ENCODE assay signal across 26 cellular contexts in the genomic region with DNA sequence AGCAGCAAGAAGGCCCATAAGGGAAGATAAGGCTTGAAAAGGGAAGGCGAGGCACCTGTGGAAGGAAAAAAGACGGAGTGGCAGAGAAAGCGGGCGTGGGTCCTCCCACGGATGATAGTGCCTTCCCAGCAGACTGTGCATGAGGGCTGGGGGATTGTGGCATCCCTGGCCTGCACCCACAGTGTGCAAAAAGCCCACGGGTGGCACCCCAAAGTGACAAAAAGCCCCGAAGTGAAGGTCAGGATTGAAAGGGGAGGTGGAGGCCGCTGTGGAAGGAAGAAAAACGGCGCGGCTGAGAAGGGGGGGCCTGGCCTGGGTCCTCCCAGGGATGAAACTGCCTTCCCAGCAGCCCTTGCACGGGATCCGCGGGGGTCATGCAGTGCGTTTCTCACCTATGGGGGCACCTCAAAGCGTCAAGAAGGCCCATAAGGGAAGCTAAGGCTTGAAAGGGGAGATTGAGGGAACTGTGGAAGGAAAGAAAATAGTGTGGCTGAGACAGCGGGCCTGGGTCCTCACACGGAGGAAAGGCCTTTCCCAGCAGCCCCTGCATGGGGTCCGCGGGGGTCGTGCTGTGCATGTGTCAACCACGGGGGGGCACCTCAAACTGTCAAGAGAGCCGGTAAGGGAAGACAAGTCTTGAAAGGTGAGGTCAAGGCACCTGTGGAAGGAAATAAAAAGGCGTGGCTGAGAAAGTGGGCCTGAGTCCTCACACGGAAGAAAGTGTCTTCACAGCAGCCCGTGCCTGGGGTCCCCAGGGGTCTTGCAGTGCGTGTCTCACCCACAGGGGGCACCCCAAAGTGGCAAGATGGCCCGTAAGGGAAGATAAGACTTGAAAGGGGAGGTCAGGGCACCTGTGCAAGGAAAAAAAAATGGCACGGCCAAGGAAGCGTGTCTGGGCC.
DNase-seq lines count a peak whose midpoint lies in the region; ATAC-seq, FAIRE-seq and TF ChIP-seq lines count a peak whose summit lies in the region.
"Had no signal": no experiment of that assay in that cellular context is flagged by ENCODE, and none has a peak within 500 bp of the region (broad histone marks: within the 10 kb centered on the region; RNA-seq: fewer than 3 reads in every experiment).

No MANE protein-coding gene starts in this region.

- H3K4me1 ChIP-seq in K562 (replicated peaks in 1 of 2; ENCODE audit: control insufficient read depth in 2 of 2, insufficient read depth in 2 of 2, low read length in 2 of 2) = peaks cover 0 to 7% of the 10 kb centered on the region in 2 experiments; a peak in 2 of 5 replicates
- H3K4me1 ChIP-seq in right cardiac atrium (ENCODE audit: control insufficient read depth, insufficient read depth, low read length) = no peaks in the 10 kb centered on the region
- H3K4me1 ChIP-seq in PC-3 (ENCODE audit: insufficient read depth, low read length) = no peaks in the 10 kb centered on the region

- FAIRE-seq in K562 (lab: Jason Lieb, UNC) = no peak
- FAIRE-seq: frontal cortex, GM19239, urothelium cell line had no signal

- no peaks in the 10 kb centered on the region for H3K36me3 ChIP-seq in K562 (ENCODE audit: control insufficient read depth, insufficient read depth, low read length)
- H3K36me3 ChIP-seq in PC-3 (ENCODE audit: low read depth, low read length) = no peaks in the 10 kb centered on the region
- H3K36me3 ChIP-seq: neutrophil had no signal

- TF ChIP-seq POLR2A in K562 (conservative IDR thresholded peaks at IDR 0.05) = no peak

- H3K4me3 ChIP-seq in K562 = no peak overlapping the region
- H3K4me3 ChIP-seq in right cardiac atrium (ENCODE audit: low read length) = no peak overlapping the region
- H3K4me3 ChIP-seq in PC-3 (ENCODE audit: low read length) = no peak overlapping the region
- H3K4me3 ChIP-seq: PC-9 had no signal

- H3K27ac ChIP-seq in K562 (ENCODE audit: extremely low read depth, low read depth, low read length) = no peak overlapping the region
- H3K27ac ChIP-seq in right cardiac atrium (ENCODE audit: low read length) = no peak overlapping the region
- H3K27ac ChIP-seq in PC-3 (ENCODE audit: low read length) = no peak overlapping the region
- H3K27ac ChIP-seq: 22Rv1, neutrophil, PC-9 had no signal

- H4K20me1 ChIP-seq in K562 (replicated peaks; ENCODE audit: control insufficient read depth, insufficient read depth, low read length) (no peaks in the 10 kb centered on the region), PC-3 (ENCODE audit: low read length) (no peaks in the 10 kb centered on the region)

- intact Hi-C loops in K562 (cut with micrococcal nuclease) = loop anchor here (10.0 kb wide), 2 partner anchors 58 to 178 kb away; no protein-coding TSS in a partner anchor
- intact Hi-C loops in right cardiac atrium (cut with DNase I) = no loop called here
- intact Hi-C loops in sciatic nerve (cut with DNase I) = no loop called here
- intact Hi-C loops in PC-3 (cut with micrococcal nuclease) = loop anchor here (10.0 kb wide), 2 partner anchors 52 to 328 kb away; no protein-coding TSS in a partner anchor

- H3K9me3 ChIP-seq in K562 (replicated peaks; ENCODE audit: control insufficient read depth, insufficient read depth, low read depth, low read length) (no peaks in the 10 kb centered on the region), right cardiac atrium (ENCODE audit: control insufficient read depth, low read length) (no peaks in the 10 kb centered on the region), PC-3 (ENCODE audit: low read length) (no peaks in the 10 kb centered on the region)

- DNase-seq in activated CD4-positive, CD25-positive, alpha-beta regulatory T cell treated with anti-CD3 and anti-CD28 coated beads, Interleukin-2, amount 50 U/mL, for 72 hours = peak; percentile 16
- no peak for DNase-seq in K562 (ENCODE audit: extremely low read depth in 1 of 4, low spot score in 3 of 4)
- peak; percentile 3 to 40 (median 20) for DNase-seq in right cardiac atrium
- DNase-seq in sciatic nerve (ENCODE audit: low spot score) = peak; percentile 32
- no peak for DNase-seq in NAMALWA (ENCODE audit: low spot score)
- no peak for DNase-seq in PC-3
- DNase-seq in inferior parietal cortex (ENCODE audit: extremely low spot score) = no peak
- DNase-seq: activated CD4-positive, alpha-beta T cell treated with anti-CD3 and anti-CD28 coated beads for 48 hours; DMS79 treated with DMSO at 0.1 percent for 48 hours; GF-D8; IMR-90; mesendoderm; MV-4-11; NCI-H146; NCI-H226; NCI-H526 treated with DMSO at 0.1 percent for 48 hours; NK-92 treated with Interleukin-12 subunit alpha and Interleukin-12 subunit beta, amount 100 ng/mL, for 24 hours; PC-9; SIG-M5; stimulated activated naive CD4-positive, alpha-beta T cell treated with Interleukin-2 at 50 U/mL for 16 hours had no signal

- BruUV-seq in K562 (replicated peaks; lab: Mats Ljungman, UMichigan) = no TSS peak
- BruUV-seq in PC-3 (replicated peaks; lab: Mats Ljungman, UMichigan) = no TSS peak

- H3K27me3 ChIP-seq in K562 (ENCODE audit: control insufficient read depth in 2 of 2, insufficient read depth in 2 of 2, low read length in 2 of 2) (peaks cover 15 to 60% of the 10 kb centered on the region in 2 experiments; a peak in 3 of 5 replicates), right cardiac atrium (ENCODE audit: control insufficient read depth, insufficient read depth) (no peaks in the 10 kb centered on the region), PC-3 (ENCODE audit: low read length) (no peaks in the 10 kb centered on the region)
- H3K27me3 ChIP-seq: neutrophil had no signal

- in situ Hi-C loops in K562 (cut with MboI) = loop anchor here (10.0 kb wide), 2 partner anchors 172 to 262 kb away; no protein-coding TSS in a partner anchor

- no peaks in the 10 kb centered on the region for H3K79me2 ChIP-seq in K562 (ENCODE audit: control insufficient read depth, insufficient read depth, low read length)
- H3K79me2 ChIP-seq in PC-3 (ENCODE audit: low read length) = no peaks in the 10 kb centered on the region

- H3K9me2 ChIP-seq in PC-3 (replicated peaks; ENCODE audit: low read length) = no peaks in the 10 kb centered on the region

- ATAC-seq in activated CD4-positive, CD25-positive, alpha-beta regulatory T cell treated with anti-CD3 and anti-CD28 coated beads, Interleukin-2, amount 50 U/mL, for 24 hours = no peak
- ATAC-seq in K562 (no peak), right cardiac atrium (no peak), sciatic nerve (no peak), PC-3 (no peak)

- 3% methylated on average over 16 of the region's 30 CpGs for WGBS in K562 (ENCODE audit: insufficient coverage, low coverage, missing lambda C conversion rate)
- WGBS in right cardiac atrium = 71% methylated on average over 30 of the region's 30 CpGs

- no peak overlapping the region for H3K9ac ChIP-seq in K562 (ENCODE audit: insufficient read depth in 1 of 2, low read depth in 2 of 2, low read length in 2 of 2)
- no peak overlapping the region for H3K9ac ChIP-seq in PC-3 (ENCODE audit: low read length)

- no peak for TF ChIP-seq RAD21 in K562 (CRISPR knock-in tag; conservative IDR thresholded peaks at IDR 0.05 in 1 of 2, IDR thresholded peaks at IDR 0.05 in 1 of 2)

- CTCF ChIA-PET in K562 (lab: Yijun Ruan, JAX; ENCODE audit: low intra/inter-chr PET ratio) (no interaction called here), PC-3 (lab: Charles Lee) (no interaction called here)

- no peaks in the 10 kb centered on the region for H3F3A ChIP-seq in PC-3 (ENCODE audit: low read length, unreplicated experiment)

- TF ChIP-seq CTCF in K562 (IDR thresholded peaks at IDR 0.05 in 2 of 3, conservative IDR thresholded peaks at IDR 0.05 in 1 of 3; ENCODE audit: insufficient read depth in 2 of 3, low read depth in 1 of 3, low read length in 3 of 3) = 0 out of 6 replicates have a peak, but pooled peaks of 2 of the 3 experiments have one; percentile 12 to 19
- no peak for TF ChIP-seq CTCF in PC-3 (conservative IDR thresholded peaks at IDR 0.05; ENCODE audit: low read depth, low read length)

- POLR2A ChIA-PET in K562 (lab: Yijun Ruan, JAX) = no interaction called here
- POLR2A ChIA-PET in PC-3 (lab: Charles Lee; ENCODE audit: unreplicated experiment) = no interaction called here

- H3K4me2 ChIP-seq in K562 (ENCODE audit: insufficient read depth, low read length) (no peak overlapping the region), PC-3 (ENCODE audit: low read length) (no peak overlapping the region)
- H3K4me2 ChIP-seq: PC-9 had no signal

- no peak overlapping the region for H2AFZ ChIP-seq in K562 (ENCODE audit: low read depth, low read length)
- H2AFZ ChIP-seq in PC-3 (ENCODE audit: low read length) = no peak overlapping the region
- H2AFZ ChIP-seq: PC-9 had no signal

- H3K9me1 ChIP-seq in K562 (ENCODE audit: control insufficient read depth, insufficient read depth, low read length) = no peaks in the 10 kb centered on the region

- no peak for TF ChIP-seq EP300 in K562 (IDR thresholded peaks at IDR 0.05; ENCODE audit: low read length)

TF ChIP-seq in K562, 482 proteins besides CTCF, POLR2A, EP300 and RAD21:
- TF ChIP-seq ZBTB7A (IDR thresholded peaks at IDR 0.05; ENCODE audit: borderline replicate concordance, control insufficient read depth, low read depth, low read length) (peak; percentile 65; the same call in 1 of the 2 replicates), ZNF197 (CRISPR knock-in tag; IDR thresholded peaks at IDR 0.05; ENCODE audit: low read depth) (no peak)

Comparison
In these comparisons a context has a peak if more than half of its experiments do, and no peak if none do; other contexts are left out.
1. DNase-seq: peak in activated CD4-positive, CD25-positive, alpha-beta regulatory T cell treated with anti-CD3 and anti-CD28 coated beads, Interleukin-2, amount 50 U/mL, for 72 hours (single experiment), right cardiac atrium (3 of 3) and sciatic nerve (single experiment); none in K562 (0 of 4), NAMALWA (single experiment), PC-3 (single experiment) and inferior parietal cortex (single experiment).
2. intact Hi-C loops: an anchor here in K562 (10.0 kb wide) and PC-3 (10.0 kb wide); none called in right cardiac atrium and sciatic nerve.